ENCODE assay signal across 22 cellular contexts in genomic region chr3:16848007-16848406, GRCh38. TPM values are rescaled to one million over a fixed set of nuclear protein-coding genes. Genes with fewer than 3 reads are reported as not detected.
A peak's percentile ranks its signal among the peaks of the same experiment; 100 is the strongest.
DNase-seq lines count a peak whose midpoint lies in the region; ATAC-seq, FAIRE-seq and TF ChIP-seq lines count a peak whose summit lies in the region.
"Had no signal": no experiment of that assay in that cellular context is flagged by ENCODE, and none has a peak within 500 bp of the region (broad histone marks: within the 10 kb centered on the region; RNA-seq: fewer than 3 reads in every experiment).

No MANE protein-coding gene starts in this region.

- no peak overlapping the region for H3K4me3 Mint-ChIP-seq in stimulated activated memory B cell treated with anti-CD40 and anti-IgM and Interleukin-4, amounts not matched to agents 10 μg/mL and 1 μg/mL and 100 μg/mL, for 72 hours
- H3K4me3 Mint-ChIP-seq in naive thymus-derived CD4-positive, alpha-beta T cell, result peak overlapping the region in 1 of 10 donors; percentile 64
- H3K4me3 Mint-ChIP-seq: neural progenitor cell had no signal

- H3K27ac Mint-ChIP-seq in stimulated activated memory B cell treated with anti-CD40 and anti-IgM and Interleukin-4, amounts not matched to agents 10 μg/mL and 1 μg/mL and 100 μg/mL, for 72 hours, result no peak overlapping the region
- H3K27ac Mint-ChIP-seq in naive thymus-derived CD4-positive, alpha-beta T cell, result peak overlapping the region in 1 of 9 donors; percentile 64

- peak; percentile 87 for FAIRE-seq in GM12891 (lab: Jason Lieb, UNC)

- intact Hi-C loops in naive thymus-derived CD4-positive, alpha-beta T cell (cut with micrococcal nuclease), result loop anchor here in 1 of 2 donors (2.0 to 10.0 kb wide), 4 partner anchors 17 to 1897 kb away; no protein-coding TSS in a partner anchor

- H3K36me3 ChIP-seq in naive thymus-derived CD4-positive, alpha-beta T cell (ENCODE audit: control insufficient read depth in 2 of 3, insufficient read depth in 3 of 3, low read length in 3 of 3), result no peaks in the 10 kb centered on the region
- H3K36me3 ChIP-seq: HAP-1, neural progenitor cell had no signal

- H3K9me3 Mint-ChIP-seq in stimulated activated memory B cell treated with anti-CD40 and anti-IgM and Interleukin-4, amounts not matched to agents 10 μg/mL and 1 μg/mL and 100 μg/mL, for 72 hours, result no peaks in the 10 kb centered on the region
- H3K9me3 Mint-ChIP-seq in naive thymus-derived CD4-positive, alpha-beta T cell, result no peaks in the 10 kb centered on the region
- H3K9me3 Mint-ChIP-seq: immature natural killer cell, neural progenitor cell had no signal

- DNase-seq in GM12891 (ENCODE audit: insufficient read length, low spot score), result no peak
- DNase-seq in left lobe of liver (ENCODE audit: low spot score), result no peak
- DNase-seq in G401 (ENCODE audit: low spot score), result no peak
- DNase-seq in naive thymus-derived CD4-positive, alpha-beta T cell, result no peak
- DNase-seq: activated CD4-positive, alpha-beta T cell treated with anti-CD3 and anti-CD28 coated beads, Interleukin-2, amount 50 U/mL, for 1 hour; activated naive CD4-positive, alpha-beta T cell; Calu3; dermis blood vessel endothelial cell; GDM1; immature natural killer cell; mammary epithelial cell; NCI-H187 treated with DMSO at 0.1 percent for 48 hours; NCI-H510A; retina; SHP77 treated with DMSO at 0.1 percent for 48 hours had no signal

- peaks cover 36 to 55% of the 10 kb centered on the region in 2 donors for H3K4me1 ChIP-seq in naive thymus-derived CD4-positive, alpha-beta T cell (ENCODE audit: control insufficient read depth in 2 of 2, insufficient read depth in 2 of 2, low read length in 2 of 2)

- TF ChIP-seq POLR2A in GM12891 (IDR thresholded peaks at IDR 0.05; ENCODE audit: low read depth, low read length), result no peak

- H3K27ac ChIP-seq in naive thymus-derived CD4-positive, alpha-beta T cell (ENCODE audit: low read depth, low read length), result no peak overlapping the region
- H3K27ac ChIP-seq: neural progenitor cell had no signal

- ATAC-seq in GM18867 (IDR thresholded peaks at IDR 0.05; ENCODE audit: unreplicated experiment) (peak; percentile 46), HG02798 (IDR thresholded peaks at IDR 0.05; ENCODE audit: poor library complexity, unreplicated experiment) (peak; percentile 49), HG03521 (IDR thresholded peaks at IDR 0.05; ENCODE audit: unreplicated experiment) (peak; percentile 42), left lobe of liver (no peak)
- ATAC-seq in stimulated activated memory B cell treated with anti-CD40 and anti-IgM and Interleukin-4, amounts not matched to agents 10 μg/mL and 1 μg/mL and 100 μg/mL, for 72 hours, result no peak
- no peak for ATAC-seq in naive thymus-derived CD4-positive, alpha-beta T cell
- ATAC-seq: esophagus mucosa had no signal

- no peaks in the 10 kb centered on the region for H3K27me3 Mint-ChIP-seq in stimulated activated memory B cell treated with anti-CD40 and anti-IgM and Interleukin-4, amounts not matched to agents 10 μg/mL and 1 μg/mL and 100 μg/mL, for 72 hours
- peaks cover 0 to 8% (median 0%) of the 10 kb centered on the region in 5 donors for H3K27me3 Mint-ChIP-seq in naive thymus-derived CD4-positive, alpha-beta T cell

- H3K9me3 ChIP-seq in naive thymus-derived CD4-positive, alpha-beta T cell (ENCODE audit: control insufficient read depth in 2 of 3, low read length in 3 of 3), result no peaks in the 10 kb centered on the region
- H3K9me3 ChIP-seq: HAP-1 had no signal

- CTCF ChIA-PET in naive thymus-derived CD4-positive, alpha-beta T cell (lab: Charles Lee), result interaction anchor here (0.6 kb wide), 1 partner anchor 169 kb away, joined by 3 read pairs; no protein-coding TSS in a partner anchor

- H3K36me3 Mint-ChIP-seq in stimulated activated memory B cell treated with anti-CD40 and anti-IgM and Interleukin-4, amounts not matched to agents 10 μg/mL and 1 μg/mL and 100 μg/mL, for 72 hours, result no peaks in the 10 kb centered on the region
- peaks cover 0 to 5% (median 4%) of the 10 kb centered on the region in 5 donors for H3K36me3 Mint-ChIP-seq in naive thymus-derived CD4-positive, alpha-beta T cell
- H3K36me3 Mint-ChIP-seq: immature natural killer cell, neural progenitor cell had no signal

- POLR2A ChIA-PET in naive thymus-derived CD4-positive, alpha-beta T cell (lab: Charles Lee), result interaction anchor here (0.8 to 1.4 kb wide), 4 partner anchors 12 to 37 kb away, joined by 3 read pairs; partner anchors contain the start of gene PLCL2

- in situ Hi-C loops in G401 (cut with HindIII; ENCODE audit: low sequenced_read_pairs), result no loop called here

- no peak overlapping the region for H3K4me3 ChIP-seq in naive thymus-derived CD4-positive, alpha-beta T cell (ENCODE audit: low read length)
- H3K4me3 ChIP-seq: HAP-1, neural progenitor cell had no signal

- no peaks in the 10 kb centered on the region for H3K27me3 ChIP-seq in naive thymus-derived CD4-positive, alpha-beta T cell (ENCODE audit: control insufficient read depth in 2 of 2, insufficient read depth in 2 of 2, low read length in 2 of 2)
- H3K27me3 ChIP-seq: neural progenitor cell had no signal

- peaks cover 45% of the 10 kb centered on the region for H3K4me1 Mint-ChIP-seq in stimulated activated memory B cell treated with anti-CD40 and anti-IgM and Interleukin-4, amounts not matched to agents 10 μg/mL and 1 μg/mL and 100 μg/mL, for 72 hours
- peaks cover 38 to 73% (median 68%) of the 10 kb centered on the region in 7 donors for H3K4me1 Mint-ChIP-seq in naive thymus-derived CD4-positive, alpha-beta T cell

TF ChIP-seq in GM12891, 5 proteins besides CTCF, POLR2A, EP300 and RAD21:
- no peak for TF ChIP-seq SPI1 (IDR thresholded peaks at IDR 0.05; ENCODE audit: low read depth, low read length)
- no peak for TF ChIP-seq PAX5 (IDR thresholded peaks at IDR 0.05; ENCODE audit: insufficient read depth, low read length, severe bottlenecking)
- no peak for TF ChIP-seq POLR2AphosphoS5 (IDR thresholded peaks at IDR 0.05; ENCODE audit: low read depth, low read length)
- TF ChIP-seq TAF1 (IDR thresholded peaks at IDR 0.05; ENCODE audit: low read depth, low read length), result no peak
- no peak for TF ChIP-seq POU2F2 (IDR thresholded peaks at IDR 0.05; ENCODE audit: low read depth, low read length)

RNA-seq across cellular contexts. Expression of gene PLCL2, which starts 36.7 kb away (rescaled TPM):
- 22.3 TPM for polyA plus RNA-seq in GM12891 (2012; ENCODE audit: low read depth, missing spikeins)
- total RNA-seq in left lobe of liver, result 5.6 TPM
- total RNA-seq in G401 (2014; rRNA removed; shearing (Covaris generic)), result not detected in 2 replicates
- 10 to 100 TPM; 48.9 to 77.0 (median 60.5) TPM for total RNA-seq in naive thymus-derived CD4-positive, alpha-beta T cell
- polyA plus RNA-seq in naive thymus-derived CD4-positive, alpha-beta T cell, result 10 to 100 TPM; 64.1 to 90.8 TPM

Comparison
In these comparisons a context has a peak if more than half of its experiments do, and no peak if none do; other contexts are left out.
1. ATAC-seq: peak in GM18867 (single experiment), HG02798 (single experiment) and HG03521 (single experiment); none in left lobe of liver (single experiment), stimulated activated memory B cell treated with anti-CD40 and anti-IgM and Interleukin-4, amounts not matched to agents 10 μg/mL and 1 μg/mL and 100 μg/mL, for 72 hours (single experiment) and naive thymus-derived CD4-positive, alpha-beta T cell (single experiment).